Comparison of ENCODE assay signal across 24 cellular contexts in the genomic region with DNA sequence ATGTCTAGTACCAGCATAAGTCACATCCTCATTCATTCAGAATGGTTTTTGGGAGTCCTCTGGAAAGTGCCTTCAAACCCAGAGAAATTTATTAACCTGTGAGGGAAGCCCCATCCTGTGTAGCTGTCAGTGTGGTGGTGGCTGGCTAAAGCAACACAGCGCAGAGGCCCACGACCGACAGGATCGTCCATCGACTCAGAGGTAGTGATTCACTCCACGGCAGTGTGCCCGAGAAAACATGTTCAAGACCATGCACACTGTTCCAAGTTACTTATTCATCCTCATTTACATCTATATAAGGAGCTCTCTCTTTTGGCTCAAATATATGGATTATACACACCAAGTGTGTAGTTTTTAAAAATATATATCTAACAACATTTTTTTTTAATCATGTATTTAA.
DNase-seq lines count a peak whose midpoint lies in the region; ATAC-seq, FAIRE-seq and TF ChIP-seq lines count a peak whose summit lies in the region.
"Had no signal": no experiment of that assay in that cellular context is flagged by ENCODE, and none has a peak within 500 bp of the region (broad histone marks: within the 10 kb centered on the region; RNA-seq: fewer than 3 reads in every experiment).

No MANE protein-coding gene starts in this region.

- 0 out of 2 replicates have a peak, but pooled peaks cover 2% of the 10 kb centered on the region for H3K9me1 ChIP-seq in IMR-90 (ENCODE audit: insufficient read depth, low read length)

- 0 out of 2 replicates have a peak, but pooled peaks have one; percentile 44 for ATAC-seq in IMR-90 (ENCODE audit: low read depth)
- ATAC-seq: A549, Panc1 had no signal

- no peak overlapping the region for H3K56ac ChIP-seq in IMR-90 (ENCODE audit: extremely low read depth, insufficient read depth, low read length)

- no peak overlapping the region for H3K23ac ChIP-seq in IMR-90 (ENCODE audit: low read depth, low read length)

- no peak overlapping the region for H3K4me2 ChIP-seq in IMR-90 (ENCODE audit: low read depth, low read length)
- H3K4me2 ChIP-seq: A549 had no signal

- H2AK5ac ChIP-seq in IMR-90 (ENCODE audit: low read depth, low read length): no peak overlapping the region

- H2BK120ac ChIP-seq in IMR-90 (ENCODE audit: low read depth, low read length): no peak overlapping the region

- H3K36me3 ChIP-seq in IMR-90 (ENCODE audit: control insufficient read depth, insufficient read depth, low read length): no peaks in the 10 kb centered on the region

- H3K9ac ChIP-seq in IMR-90 (ENCODE audit: low read depth, low read length): no peak overlapping the region

- no peak for TF ChIP-seq RAD21 in IMR-90 (IDR thresholded peaks at IDR 0.05; ENCODE audit: low read length)

- no peak for FAIRE-seq in RCC 7860 (lab: Jason Lieb, UNC)
- FAIRE-seq: A549, D721Med, GM19239 had no signal

- intact Hi-C loops in IMR-90 (cut with micrococcal nuclease): loop anchor here (10.0 kb wide), 2 partner anchors 416 to 994 kb away; no protein-coding TSS in a partner anchor

- H3K27ac ChIP-seq in IMR-90 (ENCODE audit: insufficient read depth, low read length): no peak overlapping the region
- H3K27ac ChIP-seq: A549 had no signal

- H3K18ac ChIP-seq in IMR-90 (ENCODE audit: low read depth, low read length): no peak overlapping the region

- in situ Hi-C loops in IMR-90 (cut with MboI; ENCODE audit: low sequenced_read_pairs): loop anchor here (25.0 kb wide), 2 partner anchors 711 to 986 kb away; a partner anchor contains a TSS

- H3K4me3 ChIP-seq in IMR-90 (ENCODE audit: insufficient read depth, low read depth, low read length) (no peak overlapping the region), fibroblast of the aortic adventitia (ENCODE audit: low read depth, low read length) (no peak overlapping the region)
- H3K4me3 ChIP-seq: A549 had no signal

- no peaks in the 10 kb centered on the region for H3K79me1 ChIP-seq in IMR-90 (ENCODE audit: low read depth in 1 of 2, low read length in 2 of 2)

- no peak overlapping the region for H3K14ac ChIP-seq in IMR-90 (replicated peaks; ENCODE audit: low read depth, low read length)

- H2BK20ac ChIP-seq in IMR-90 (ENCODE audit: low read depth, low read length): no peak overlapping the region

- no peak overlapping the region for H2AK9ac ChIP-seq in IMR-90 (replicated peaks; ENCODE audit: low read depth, low read length, poor library complexity)

- H4K20me1 ChIP-seq in IMR-90 (ENCODE audit: insufficient read depth, low read length): no peaks in the 10 kb centered on the region

- no peaks in the 10 kb centered on the region for H3K4me1 ChIP-seq in IMR-90 (ENCODE audit: control insufficient read depth, insufficient read depth, low read length)
- H3K4me1 ChIP-seq: A549 had no signal

- WGBS in IMR-90 (ENCODE audit: extremely low coverage in 2 of 2, insufficient read length in 1 of 2), 2 experiments: no CpG with 5 or more reads among the region's 7 CpGs

- CTCF ChIA-PET in IMR-90 (lab: Yijun Ruan, JAX): interaction anchor here (0.6 to 2.5 kb wide), 4 partner anchors 8 to 342 kb away, joined by 3 to 16 read pairs (median 5); no protein-coding TSS in a partner anchor

- H2AFZ ChIP-seq in IMR-90 (replicated peaks; ENCODE audit: low read length, poor library complexity): no peak overlapping the region

- no peak for TF ChIP-seq POLR2A in IMR-90 (IDR thresholded peaks at IDR 0.05; ENCODE audit: low read depth, low read length)

- peak; percentile 68 for DNase-seq in IMR-90
- DNase-seq in astrocyte of the hippocampus (ENCODE audit: low read depth, low spot score): peak; percentile 84
- peak; percentile 76 for DNase-seq in fibroblast of the aortic adventitia (ENCODE audit: low read depth)
- peak; percentile 39 for DNase-seq in stromal cell of bone marrow (ENCODE audit: low read depth)
- no peak for DNase-seq in NCI-H1092 treated with DMSO at 0.1 percent for 48 hours (lab: John Stamatoyannopoulos, UW)
- no peak for DNase-seq in RCC 7860 (ENCODE audit: low spot score)
- no peak for DNase-seq in middle frontal gyrus (ENCODE audit: extremely low spot score, low spot score)
- DNase-seq: DMS53; EL; H7; HFFc6; MM.1S; NCI-H1048; NCI-H146; NCI-H2081; NCI-H2171; NCI-H345; NCI-H524; NCI-H774; NK-92 treated with Interleukin-12 subunit alpha and Interleukin-12 subunit beta, amount 100 ng/mL, for 24 hours had no signal

- H4K91ac ChIP-seq in IMR-90 (ENCODE audit: insufficient read depth, low read depth, low read length): no peak overlapping the region

- H3K27me3 ChIP-seq in IMR-90 (ENCODE audit: control insufficient read depth, insufficient read depth, low read length): no peaks in the 10 kb centered on the region

- no peak overlapping the region for H2BK5ac ChIP-seq in IMR-90 (ENCODE audit: low read depth, low read length, poor library complexity, severe bottlenecking)

- H2BK15ac ChIP-seq in IMR-90 (ENCODE audit: low read depth, low read length): no peak overlapping the region

- H4K5ac ChIP-seq in IMR-90 (ENCODE audit: low read depth, low read length): no peak overlapping the region

- dilution Hi-C loops in IMR-90 (cut with HindIII; ENCODE audit: low sequenced_read_pairs, unreplicated experiment): no loop called here

- TF ChIP-seq CTCF in IMR-90 (conservative IDR thresholded peaks at IDR 0.05; ENCODE audit: low read depth, low read length) (no peak), fibroblast of the aortic adventitia (IDR thresholded peaks at IDR 0.05; ENCODE audit: insufficient read depth, low read length) (no peak)

- no peaks in the 10 kb centered on the region for H3K9me3 ChIP-seq in IMR-90 (ENCODE audit: control insufficient read depth, insufficient read depth, low read length)
- H3K9me3 ChIP-seq: A549 had no signal

- no peak overlapping the region for H3K4ac ChIP-seq in IMR-90 (ENCODE audit: low read depth, low read length)

- no TSS peak for BruUV-seq in IMR-90 (replicated peaks; lab: Mats Ljungman, UMichigan)

- H4K8ac ChIP-seq in IMR-90 (ENCODE audit: low read depth in 2 of 2, low read length in 2 of 2): no peak overlapping the region

- POLR2A ChIA-PET in IMR-90 (lab: Charles Lee; ENCODE audit: unreplicated experiment): no interaction called here

TF ChIP-seq in IMR-90, 13 proteins besides CTCF, POLR2A, EP300 and RAD21:
- TF ChIP-seq CHD1 (IDR thresholded peaks at IDR 0.05; ENCODE audit: low read depth, low read length): no peak
- TF ChIP-seq NFE2L2 (IDR thresholded peaks at IDR 0.05; ENCODE audit: low read depth, low read length): no peak
- TF ChIP-seq MXI1 (IDR thresholded peaks at IDR 0.05; ENCODE audit: borderline replicate concordance, low read depth, low read length): no peak

Comparison
In these comparisons a context has a peak if more than half of its experiments do, and no peak if none do; other contexts are left out.
1. DNase-seq: peak in IMR-90 (single experiment), astrocyte of the hippocampus (single experiment), fibroblast of the aortic adventitia (single experiment) and stromal cell of bone marrow (single experiment); none in NCI-H1092 treated with DMSO at 0.1 percent for 48 hours (single experiment), RCC 7860 (single experiment) and middle frontal gyrus (single experiment).